ENCODE assay signal across 8 cellular contexts in the genomic region with DNA sequence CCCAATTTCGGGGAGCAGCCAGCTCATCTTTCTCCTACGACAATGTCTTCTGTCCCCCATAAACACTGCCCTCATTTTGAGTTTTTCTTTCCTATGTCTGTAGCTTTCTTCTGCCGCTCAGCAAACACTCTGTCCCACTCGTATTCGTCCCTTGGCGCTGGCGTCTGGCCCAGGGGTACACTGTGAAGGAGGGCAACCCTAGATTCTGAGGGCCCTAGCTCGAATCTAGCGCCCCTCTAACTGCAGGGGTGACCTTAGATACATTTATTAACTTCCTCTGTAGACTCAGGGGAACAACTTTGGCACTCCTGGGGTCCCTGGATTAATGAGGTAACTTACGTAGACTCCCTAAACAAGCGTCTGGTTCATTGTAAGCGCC. TPM values are rescaled to one million over a fixed set of nuclear protein-coding genes. Genes with fewer than 3 reads are reported as not detected.
A peak's percentile ranks its signal among the peaks of the same experiment; 100 is the strongest.
DNase-seq lines count a peak whose midpoint lies in the region; ATAC-seq, FAIRE-seq and TF ChIP-seq lines count a peak whose summit lies in the region.

No MANE protein-coding gene starts in this region.

- peak overlapping the region; percentile 94 for H3K9ac ChIP-seq in SK-N-MC (ENCODE audit: insufficient read length)

- peak; percentile 51 for FAIRE-seq in GM19239 (lab: Jason Lieb, UNC)

- no peak for ATAC-seq in HG03378 (IDR thresholded peaks at IDR 0.05; ENCODE audit: unreplicated experiment)
- no peak for ATAC-seq in HG02610 (IDR thresholded peaks at IDR 0.05; ENCODE audit: unreplicated experiment)

- in situ Hi-C loops in KBM-7 (cut with MboI; ENCODE audit: low pct_unique_long_range_greater_than_20kb, low sequenced_read_pairs), result no loop called here

- DNase-seq in GM19239 (ENCODE audit: insufficient read length, low spot score) (no peak), SK-N-MC (ENCODE audit: low read depth, low spot score) (no peak), fibroblast of villous mesenchyme (ENCODE audit: low read depth) (no peak), retinal pigment epithelial cell (ENCODE audit: low read depth) (no peak), KBM-7 (no peak), ureter (ENCODE audit: low spot score) (no peak)

- H3K27ac ChIP-seq in SK-N-MC, result no peak overlapping the region

- H3K36me3 ChIP-seq in SK-N-MC (ENCODE audit: insufficient read depth, low read length), result no peaks in the 10 kb centered on the region

- H3K4me3 ChIP-seq in SK-N-MC (peak overlapping the region; percentile 79), fibroblast of villous mesenchyme (ENCODE audit: low read depth, low read length) (peak overlapping the region; percentile 95), retinal pigment epithelial cell (ENCODE audit: low read length) (peak overlapping the region; percentile 94)

- no peaks in the 10 kb centered on the region for H3K9me3 ChIP-seq in SK-N-MC (ENCODE audit: low read depth, low read length)

- TF ChIP-seq CTCF in fibroblast of villous mesenchyme (IDR thresholded peaks at IDR 0.05; ENCODE audit: insufficient read depth, low read depth, low read length), result no peak
- no peak for TF ChIP-seq CTCF in retinal pigment epithelial cell (conservative IDR thresholded peaks at IDR 0.05; ENCODE audit: low read depth, low read length)

RNA-seq across cellular contexts. Expression of gene LRCH1, which starts 0.7 kb away (rescaled TPM):
- total RNA-seq in fibroblast of villous mesenchyme (8.4 and 9.1 TPM in 2 replicates), ureter (27.3 TPM)
